ENCODE assay signal across 11 cellular contexts in the genomic region with DNA sequence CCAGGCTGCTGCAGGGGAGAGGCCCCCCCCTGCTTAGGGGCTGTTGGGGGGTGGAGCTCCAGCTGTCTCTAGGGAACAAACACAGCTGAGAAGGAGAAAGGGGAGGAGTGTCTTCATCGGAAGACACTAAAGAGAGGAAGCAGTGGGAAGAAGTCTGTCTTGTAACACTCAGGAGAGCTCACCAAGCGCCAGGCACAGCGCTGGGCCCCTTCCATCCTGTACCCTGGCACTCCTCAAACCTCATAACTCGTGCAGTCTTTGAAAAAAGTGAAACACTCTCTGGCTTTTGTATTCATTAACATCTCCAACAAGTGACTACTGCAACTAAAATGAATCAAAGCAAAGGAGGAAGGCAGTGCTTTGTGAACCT.
DNase-seq lines count a peak whose midpoint lies in the region; ATAC-seq and TF ChIP-seq lines count a peak whose summit lies in the region.
"Had no signal": no experiment of that assay in that cellular context is flagged by ENCODE, and none has a peak within 500 bp of the region (broad histone marks: within the 10 kb centered on the region; RNA-seq: fewer than 3 reads in every experiment).

No MANE protein-coding gene starts in this region.

- H3K4me1 Mint-ChIP-seq in T-helper 2 cell treated with Interferon-gamma antibody and Interleukin-4, amounts not matched to agents 5 μg/mL and 100 μg/mL, for 36 hours (ENCODE audit: low read depth) = peaks cover 16% of the 10 kb centered on the region
- H3K4me1 Mint-ChIP-seq in stimulated activated memory B cell treated with anti-CD40 and anti-IgM and Interleukin-4, amounts not matched to agents 10 μg/mL and 1 μg/mL and 100 μg/mL, for 72 hours = peaks cover 64% of the 10 kb centered on the region
- H3K4me1 Mint-ChIP-seq in WTC11 (peaks cover 45% of the 10 kb centered on the region), mesothelial cell of epicardium (peaks cover 13% of the 10 kb centered on the region)

- CTCF ChIA-PET in WTC11 (lab: Charles Lee) = interaction anchor here (1.1 to 3.0 kb wide), 5 partner anchors 9 to 152 kb away, joined by 3 to 18 read pairs (median 6); no protein-coding TSS in a partner anchor

- H3K27me3 Mint-ChIP-seq in T-helper 2 cell treated with Interferon-gamma antibody and Interleukin-4, amounts not matched to agents 5 μg/mL and 100 μg/mL, for 36 hours (ENCODE audit: low read depth) = peaks cover 3% of the 10 kb centered on the region
- no peaks in the 10 kb centered on the region for H3K27me3 Mint-ChIP-seq in stimulated activated memory B cell treated with anti-CD40 and anti-IgM and Interleukin-4, amounts not matched to agents 10 μg/mL and 1 μg/mL and 100 μg/mL, for 72 hours
- H3K27me3 Mint-ChIP-seq in WTC11 (ENCODE audit: low read depth) (no peaks in the 10 kb centered on the region; the same call in 1 of the 2 replicates), mesothelial cell of epicardium (ENCODE audit: low read depth) (peaks cover 36% of the 10 kb centered on the region)

- peaks cover 6% of the 10 kb centered on the region for H3K9me3 Mint-ChIP-seq in T-helper 2 cell treated with Interferon-gamma antibody and Interleukin-4, amounts not matched to agents 5 μg/mL and 100 μg/mL, for 36 hours
- no peaks in the 10 kb centered on the region for H3K9me3 Mint-ChIP-seq in stimulated activated memory B cell treated with anti-CD40 and anti-IgM and Interleukin-4, amounts not matched to agents 10 μg/mL and 1 μg/mL and 100 μg/mL, for 72 hours
- H3K9me3 Mint-ChIP-seq in WTC11 (no peaks in the 10 kb centered on the region), mesothelial cell of epicardium (no peaks in the 10 kb centered on the region)

- no peak overlapping the region for H3K4me3 ChIP-seq in fibroblast of villous mesenchyme (ENCODE audit: low read depth, low read length)
- H3K4me3 ChIP-seq: esophagus squamous epithelium had no signal

- H3K4me3 Mint-ChIP-seq in T-helper 2 cell treated with Interferon-gamma antibody and Interleukin-4, amounts not matched to agents 5 μg/mL and 100 μg/mL, for 36 hours = no peak overlapping the region
- no peak overlapping the region for H3K4me3 Mint-ChIP-seq in stimulated activated memory B cell treated with anti-CD40 and anti-IgM and Interleukin-4, amounts not matched to agents 10 μg/mL and 1 μg/mL and 100 μg/mL, for 72 hours
- H3K4me3 Mint-ChIP-seq in WTC11 (no peak overlapping the region), mesothelial cell of epicardium (no peak overlapping the region)

- no peak for DNase-seq in T-helper 2 cell treated with Interferon-gamma antibody and Interleukin-4, amounts not matched to agents 5 μg/mL and 100 μg/mL, for 36 hours (ENCODE audit: low spot score)
- DNase-seq in T-helper 2 cell (no peak), NCI-H82 (lab: John Stamatoyannopoulos, UW) (peak; percentile 95), fibroblast of villous mesenchyme (ENCODE audit: low read depth) (peak; percentile 22), WTC11 (ENCODE audit: low spot score) (no peak), mesothelial cell of epicardium (ENCODE audit: low spot score in 2 of 2, unreplicated experiment in 2 of 2) (no peak), HUDEP-2 (lab: John Stamatoyannopoulos, UW; ENCODE audit: unreplicated experiment in 76 of 76) (no peak)
- DNase-seq: esophagus squamous epithelium, NCI-H2081, retina had no signal

- TF ChIP-seq CTCF in fibroblast of villous mesenchyme (IDR thresholded peaks at IDR 0.05; ENCODE audit: insufficient read depth, low read depth, low read length) (no peak), WTC11 (IDR thresholded peaks at IDR 0.05) (no peak), mesothelial cell of epicardium (IDR thresholded peaks at IDR 0.05; ENCODE audit: unreplicated experiment) (no peak)

- H3K36me3 Mint-ChIP-seq in T-helper 2 cell treated with Interferon-gamma antibody and Interleukin-4, amounts not matched to agents 5 μg/mL and 100 μg/mL, for 36 hours (ENCODE audit: low read depth) = peaks cover 5% of the 10 kb centered on the region
- H3K36me3 Mint-ChIP-seq in stimulated activated memory B cell treated with anti-CD40 and anti-IgM and Interleukin-4, amounts not matched to agents 10 μg/mL and 1 μg/mL and 100 μg/mL, for 72 hours = no peaks in the 10 kb centered on the region
- no peaks in the 10 kb centered on the region for H3K36me3 Mint-ChIP-seq in WTC11
- no peaks in the 10 kb centered on the region for H3K36me3 Mint-ChIP-seq in mesothelial cell of epicardium

- POLR2A ChIA-PET in WTC11 (lab: Charles Lee) = no interaction called here

- H3K27ac Mint-ChIP-seq in T-helper 2 cell treated with Interferon-gamma antibody and Interleukin-4, amounts not matched to agents 5 μg/mL and 100 μg/mL, for 36 hours = peak overlapping the region; percentile 51
- H3K27ac Mint-ChIP-seq in stimulated activated memory B cell treated with anti-CD40 and anti-IgM and Interleukin-4, amounts not matched to agents 10 μg/mL and 1 μg/mL and 100 μg/mL, for 72 hours = peak overlapping the region; percentile 94
- H3K27ac Mint-ChIP-seq in WTC11 = no peak overlapping the region
- no peak overlapping the region for H3K27ac Mint-ChIP-seq in mesothelial cell of epicardium

- ATAC-seq in stimulated activated memory B cell treated with anti-CD40 and anti-IgM and Interleukin-4, amounts not matched to agents 10 μg/mL and 1 μg/mL and 100 μg/mL, for 72 hours = no peak
- ATAC-seq in WTC11 = no peak

TF ChIP-seq in WTC11, 78 proteins besides CTCF, POLR2A, EP300 and RAD21:
- TF ChIP-seq TEAD1 (CRISPR knock-in tag; IDR thresholded peaks at IDR 0.05) (no peak), MYBL2 (CRISPR knock-in tag; IDR thresholded peaks at IDR 0.05) (no peak), GRHL2 (CRISPR knock-in tag; IDR thresholded peaks at IDR 0.05; ENCODE audit: insufficient replicate concordance, severe bottlenecking) (no peak), CREM (CRISPR knock-in tag; IDR thresholded peaks at IDR 0.05) (no peak)
- TF ChIP-seq, protein P1, sequence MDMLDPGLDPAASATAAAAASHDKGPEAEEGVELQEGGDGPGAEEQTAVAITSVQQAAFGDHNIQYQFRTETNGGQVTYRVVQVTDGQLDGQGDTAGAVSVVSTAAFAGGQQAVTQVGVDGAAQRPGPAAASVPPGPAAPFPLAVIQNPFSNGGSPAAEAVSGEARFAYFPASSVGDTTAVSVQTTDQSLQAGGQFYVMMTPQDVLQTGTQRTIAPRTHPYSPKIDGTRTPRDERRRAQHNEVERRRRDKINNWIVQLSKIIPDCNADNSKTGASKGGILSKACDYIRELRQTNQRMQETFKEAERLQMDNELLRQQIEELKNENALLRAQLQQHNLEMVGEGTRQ (CRISPR knock-in tag; IDR thresholded peaks at IDR 0.05) = no peak

Comparison
In these comparisons a context has a peak if more than half of its experiments do, and no peak if none do; other contexts are left out.
1. DNase-seq: peak in NCI-H82 (single experiment) and fibroblast of villous mesenchyme (single experiment); none in T-helper 2 cell treated with Interferon-gamma antibody and Interleukin-4, amounts not matched to agents 5 μg/mL and 100 μg/mL, for 36 hours (single experiment), T-helper 2 cell (0 of 5), WTC11 (single experiment), mesothelial cell of epicardium (0 of 2) and HUDEP-2 (0 of 76).
2. H3K27ac Mint-ChIP-seq: peak in T-helper 2 cell treated with Interferon-gamma antibody and Interleukin-4, amounts not matched to agents 5 μg/mL and 100 μg/mL, for 36 hours (single experiment) and stimulated activated memory B cell treated with anti-CD40 and anti-IgM and Interleukin-4, amounts not matched to agents 10 μg/mL and 1 μg/mL and 100 μg/mL, for 72 hours (single experiment); none in WTC11 (single experiment) and mesothelial cell of epicardium (single experiment).